25 cellular contexts compared by ENCODE assay signal in the genomic region with DNA sequence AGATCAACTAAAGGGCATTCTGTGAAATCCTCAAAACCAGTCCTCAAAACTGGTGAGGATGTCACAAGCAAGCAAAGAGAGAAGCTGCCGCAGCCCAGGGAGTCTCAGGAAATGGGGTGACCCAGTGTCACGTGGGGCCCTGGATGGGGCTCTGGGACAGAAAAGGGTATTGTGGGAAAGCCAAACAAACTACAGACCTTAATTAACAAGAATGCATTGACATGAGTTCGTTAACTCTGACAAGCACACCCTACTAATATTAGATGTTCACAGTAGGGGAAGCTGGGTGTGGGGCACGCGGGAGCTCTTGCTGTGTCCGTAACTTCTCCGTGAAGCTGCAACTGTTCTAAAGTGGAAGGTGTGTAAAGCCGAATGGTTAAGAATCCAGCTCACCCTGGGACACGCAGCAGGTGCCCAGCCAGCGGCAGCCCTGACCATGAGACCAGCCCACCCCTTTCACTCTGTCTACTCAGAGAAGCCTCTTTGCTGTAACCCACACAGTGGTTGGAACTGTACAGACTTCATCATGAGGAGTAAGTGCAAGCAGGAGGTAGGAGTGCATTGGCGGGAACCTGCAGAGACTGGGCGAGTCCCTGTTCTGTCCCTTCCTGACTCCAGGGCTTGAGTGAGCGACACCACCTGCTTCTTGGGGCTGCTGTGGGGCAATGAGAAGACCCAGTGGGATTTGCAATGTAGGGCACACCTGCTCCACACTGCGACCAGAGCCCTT. TPM values are rescaled to one million over a fixed set of nuclear protein-coding genes. Genes with fewer than 3 reads are reported as not detected.
DNase-seq lines count a peak whose midpoint lies in the region; ATAC-seq, FAIRE-seq and TF ChIP-seq lines count a peak whose summit lies in the region.
"Had no signal": no experiment of that assay in that cellular context is flagged by ENCODE, and none has a peak within 500 bp of the region (broad histone marks: within the 10 kb centered on the region; RNA-seq: fewer than 3 reads in every experiment).

No MANE protein-coding gene starts in this region.

- no peak for TF ChIP-seq POLR2A in GM12892 (IDR thresholded peaks at IDR 0.05; ENCODE audit: low read depth, low read length)

- CTCF ChIA-PET in activated naive CD4-positive, alpha-beta T cell treated with anti-CD3 and anti-CD28 coated beads, Interleukin-2, amount 10 ng/mL, durations not matched to agents 7 days and 5 days (lab: Charles Lee): no interaction called here

- no peaks in the 10 kb centered on the region for H3K79me2 ChIP-seq in osteoblast (ENCODE audit: insufficient read depth, low read length)

- H3K27me3 Mint-ChIP-seq in activated naive CD4-positive, alpha-beta T cell treated with anti-CD3 and anti-CD28 coated beads, Interleukin-2, amount 10 ng/mL, durations not matched to agents 7 days and 5 days: peaks cover 22% of the 10 kb centered on the region
- H3K27me3 Mint-ChIP-seq: activated CD4-positive, alpha-beta T cell treated with anti-CD3 and anti-CD28 coated beads, Interleukin-2, amount 10 ng/mL, durations not matched to agents 24 days and 14 days had no signal

- H3K27ac ChIP-seq in osteoblast (ENCODE audit: low read depth, low read length): no peak overlapping the region
- H3K27ac ChIP-seq: body of pancreas, coronary artery, neural progenitor cell, SK-N-MC had no signal

- peaks cover 12% of the 10 kb centered on the region for H3K4me1 ChIP-seq in osteoblast (ENCODE audit: insufficient read depth, low read length)

- no peak overlapping the region for H3K4me3 ChIP-seq in osteoblast (ENCODE audit: insufficient read depth, low read length)
- H3K4me3 ChIP-seq: body of pancreas, coronary artery, MG63, neural progenitor cell, SK-N-MC had no signal

- no peak for TF ChIP-seq CTCF in osteoblast (IDR thresholded peaks at IDR 0.05; ENCODE audit: extremely low read depth, low read depth, low read length)

- H3K9me3 Mint-ChIP-seq in activated naive CD4-positive, alpha-beta T cell treated with anti-CD3 and anti-CD28 coated beads, Interleukin-2, amount 10 ng/mL, durations not matched to agents 7 days and 5 days: no peaks in the 10 kb centered on the region
- H3K9me3 Mint-ChIP-seq: activated CD4-positive, alpha-beta T cell treated with anti-CD3 and anti-CD28 coated beads, Interleukin-2, amount 10 ng/mL, durations not matched to agents 24 days and 14 days; activated naive CD8-positive, alpha-beta T cell treated with anti-CD3 and anti-CD28 coated beads, Interleukin-2, amount 50 U/mL, for 24 hours; activated T-helper 1 cell treated with anti-CD3 and anti-CD28 coated beads, Interleukin-12 subunit alpha, Interleukin-12 subunit beta, Interleukin-2, Interleukin-4 antibody, amounts not matched to agents 30 ng/mL and 10 ng/mL and 1 ng/mL, durations not matched to agents 14 hours and 24 hours and 36 hours; endodermal cell; neural progenitor cell had no signal

- no peak for FAIRE-seq in GM12892 (lab: Jason Lieb, UNC)

- no peak overlapping the region for H3K27ac Mint-ChIP-seq in activated naive CD4-positive, alpha-beta T cell treated with anti-CD3 and anti-CD28 coated beads, Interleukin-2, amount 10 ng/mL, durations not matched to agents 7 days and 5 days
- H3K27ac Mint-ChIP-seq: activated CD4-positive, alpha-beta T cell treated with anti-CD3 and anti-CD28 coated beads, Interleukin-2, amount 10 ng/mL, durations not matched to agents 24 days and 14 days; activated CD8-positive, alpha-beta memory T cell treated with anti-CD3 and anti-CD28 coated beads, Interleukin-2, amount 10 ng/mL, durations not matched to agents 7 days and 5 days; activated naive CD8-positive, alpha-beta T cell treated with anti-CD3 and anti-CD28 coated beads, Interleukin-2, amount 50 U/mL, for 24 hours; activated T-helper 1 cell treated with anti-CD3 and anti-CD28 coated beads, Interleukin-12 subunit alpha, Interleukin-12 subunit beta, Interleukin-2, Interleukin-4 antibody, amounts not matched to agents 30 ng/mL and 10 ng/mL and 1 ng/mL, durations not matched to agents 14 hours and 24 hours and 36 hours; endodermal cell; neural progenitor cell had no signal

- no peaks in the 10 kb centered on the region for H3K36me3 Mint-ChIP-seq in activated naive CD4-positive, alpha-beta T cell treated with anti-CD3 and anti-CD28 coated beads, Interleukin-2, amount 10 ng/mL, durations not matched to agents 7 days and 5 days
- H3K36me3 Mint-ChIP-seq: activated CD8-positive, alpha-beta memory T cell treated with anti-CD3 and anti-CD28 coated beads, Interleukin-2, amount 10 ng/mL, durations not matched to agents 7 days and 5 days; neural progenitor cell had no signal

- H3K4me3 Mint-ChIP-seq in activated naive CD4-positive, alpha-beta T cell treated with anti-CD3 and anti-CD28 coated beads, Interleukin-2, amount 10 ng/mL, durations not matched to agents 7 days and 5 days: no peak overlapping the region
- H3K4me3 Mint-ChIP-seq: activated CD4-positive, alpha-beta T cell treated with anti-CD3 and anti-CD28 coated beads, Interleukin-2, amount 10 ng/mL, durations not matched to agents 24 days and 14 days; activated CD8-positive, alpha-beta memory T cell treated with anti-CD3 and anti-CD28 coated beads, Interleukin-2, amount 10 ng/mL, durations not matched to agents 7 days and 5 days; activated naive CD8-positive, alpha-beta T cell treated with anti-CD3 and anti-CD28 coated beads, Interleukin-2, amount 50 U/mL, for 24 hours; activated T-helper 1 cell treated with anti-CD3 and anti-CD28 coated beads, Interleukin-12 subunit alpha, Interleukin-12 subunit beta, Interleukin-2, Interleukin-4 antibody, amounts not matched to agents 30 ng/mL and 10 ng/mL and 1 ng/mL, durations not matched to agents 14 hours and 24 hours and 36 hours; endodermal cell had no signal

- no peak overlapping the region for H3K4me2 ChIP-seq in osteoblast (ENCODE audit: insufficient read depth, low read length)
- H3K4me2 ChIP-seq: neural progenitor cell had no signal

- H3K4me1 Mint-ChIP-seq in activated naive CD4-positive, alpha-beta T cell treated with anti-CD3 and anti-CD28 coated beads, Interleukin-2, amount 10 ng/mL, durations not matched to agents 7 days and 5 days: peaks cover 2% of the 10 kb centered on the region
- H3K4me1 Mint-ChIP-seq: endodermal cell had no signal

- H3K27me3 ChIP-seq in osteoblast (ENCODE audit: insufficient read depth, low read length): no peaks in the 10 kb centered on the region
- H3K27me3 ChIP-seq: body of pancreas, MG63, neural progenitor cell had no signal

- DNase-seq in ELR (ENCODE audit: low read depth): peak; percentile 10
- DNase-seq in NAMALWA (ENCODE audit: low spot score): peak; percentile 13
- DNase-seq in cerebellar cortex (ENCODE audit: low spot score): peak; percentile 3
- peak; percentile 86 for DNase-seq in osteoblast (ENCODE audit: insufficient read length, low spot score, missing footprints)
- no peak for DNase-seq in activated naive CD4-positive, alpha-beta T cell treated with anti-CD3 and anti-CD28 coated beads, Interleukin-2, amount 10 ng/mL, durations not matched to agents 7 days and 5 days
- DNase-seq in GM12892 (ENCODE audit: insufficient read length): no peak
- DNase-seq: activated CD4-positive, alpha-beta T cell treated with anti-CD3 and anti-CD28 coated beads, Interleukin-2, amount 10 ng/mL, durations not matched to agents 24 days and 14 days; activated CD8-positive, alpha-beta memory T cell treated with anti-CD3 and anti-CD28 coated beads, Interleukin-2, amount 10 ng/mL, durations not matched to agents 7 days and 5 days; activated naive CD8-positive, alpha-beta T cell treated with anti-CD3 and anti-CD28 coated beads, Interleukin-2, amount 50 U/mL, for 24 hours; endodermal cell; MG63; NCI-H1694; NCI-H345; NCI-H82; stimulated activated CD4-positive, alpha-beta T cell treated with anti-CD3 and anti-CD28 coated beads, Interleukin-4, amount 100 ng/mL, for 4 hours had no signal

- no peak overlapping the region for H2AFZ ChIP-seq in osteoblast (ENCODE audit: low read length)
- H2AFZ ChIP-seq: neural progenitor cell had no signal

- H3K36me3 ChIP-seq in osteoblast (ENCODE audit: insufficient read depth, low read length): no peaks in the 10 kb centered on the region
- H3K36me3 ChIP-seq: MG63, neural progenitor cell had no signal

- no peak for ATAC-seq in GM21423 (IDR thresholded peaks at IDR 0.05; ENCODE audit: unreplicated experiment)
- ATAC-seq: activated CD8-positive, alpha-beta memory T cell treated with anti-CD3 and anti-CD28 coated beads, Interleukin-2, amount 10 ng/mL, durations not matched to agents 7 days and 5 days; activated naive CD8-positive, alpha-beta T cell treated with anti-CD3 and anti-CD28 coated beads, Interleukin-2, amount 50 U/mL, for 24 hours; body of pancreas had no signal

- H4K20me1 ChIP-seq in osteoblast (ENCODE audit: insufficient read depth, low read length): no peaks in the 10 kb centered on the region

- no peaks in the 10 kb centered on the region for H3K9me3 ChIP-seq in osteoblast (ENCODE audit: low read depth, low read length)
- H3K9me3 ChIP-seq: body of pancreas, MG63 had no signal

RNA-seq across cellular contexts. Expression of a gene that starts 17.9 kb away (rescaled TPM):
- not detected in 2 replicates for total RNA-seq in osteoblast
- not detected for polyA plus RNA-seq in GM12892 (2012; ENCODE audit: missing spikeins)
- total RNA-seq: activated CD4-positive, alpha-beta T cell treated with anti-CD3 and anti-CD28 coated beads, Interleukin-2, amount 10 ng/mL, durations not matched to agents 24 days and 14 days; activated CD8-positive, alpha-beta memory T cell treated with anti-CD3 and anti-CD28 coated beads, Interleukin-2, amount 10 ng/mL, durations not matched to agents 7 days and 5 days; activated T-helper 1 cell treated with anti-CD3 and anti-CD28 coated beads, Interleukin-12 subunit alpha, Interleukin-12 subunit beta, Interleukin-2, Interleukin-4 antibody, amounts not matched to agents 30 ng/mL and 10 ng/mL and 1 ng/mL, durations not matched to agents 14 hours and 24 hours and 36 hours; body of pancreas; endodermal cell; fibroblast of lung; mononuclear cell; pulmonary artery endothelial cell; ureter had no signal
- polyA plus RNA-seq: fibroblast of lung had no signal

Comparison
In these comparisons a context has a peak if more than half of its experiments do, and no peak if none do; other contexts are left out.
1. DNase-seq: peak in ELR (single experiment), NAMALWA (single experiment), cerebellar cortex (single experiment) and osteoblast (single experiment); none in activated naive CD4-positive, alpha-beta T cell treated with anti-CD3 and anti-CD28 coated beads, Interleukin-2, amount 10 ng/mL, durations not matched to agents 7 days and 5 days (single experiment) and GM12892 (single experiment).